ENCODE assay signal across 17 cellular contexts in genomic region chr9:135463140-135463539, GRCh38. TPM values are rescaled to one million over a fixed set of nuclear protein-coding genes. Genes with fewer than 3 reads are reported as not detected.
DNase-seq lines count a peak whose midpoint lies in the region; ATAC-seq and TF ChIP-seq lines count a peak whose summit lies in the region.
"Had no signal": no experiment of that assay in that cellular context is flagged by ENCODE, and none has a peak within 500 bp of the region (broad histone marks: within the 10 kb centered on the region; RNA-seq: fewer than 3 reads in every experiment).

No MANE protein-coding gene starts in this region.

- H3K14ac ChIP-seq in neuronal stem cell (ENCODE audit: low read length), result no peak overlapping the region

- H2BK5ac ChIP-seq in neuronal stem cell (ENCODE audit: low read length), result peak overlapping the region; percentile 39

- H3K4me3 ChIP-seq in MG63 (no peak overlapping the region), astrocyte of the spinal cord (ENCODE audit: low read depth, low read length) (no peak overlapping the region), neuronal stem cell (ENCODE audit: low read length in 2 of 2) (no peak overlapping the region), gastrocnemius medialis (no peak overlapping the region)
- H3K4me3 ChIP-seq: dorsolateral prefrontal cortex, sigmoid colon, testis had no signal

- in situ Hi-C loops in astrocyte of the spinal cord (cut with HindIII; ENCODE audit: low sequenced_read_pairs) (no loop called here), gastrocnemius medialis (cut with MboI; ENCODE audit: low sequenced_read_pairs in 4 of 4) (no loop called here)

- H3K27me3 ChIP-seq in MG63 (no peaks in the 10 kb centered on the region), neuronal stem cell (ENCODE audit: control insufficient read depth in 3 of 3, insufficient read depth in 3 of 3, low read depth in 1 of 3, low read length in 3 of 3) (no peaks in the 10 kb centered on the region), gastrocnemius medialis (peaks cover 0 to 15% (median 9%) of the 10 kb centered on the region in 3 donors)
- H3K27me3 ChIP-seq: dorsolateral prefrontal cortex, testis had no signal

- intact Hi-C loops in gastrocnemius medialis (cut with DNase I; ENCODE audit: low total_unique reads), result no loop called here

- H2BK15ac ChIP-seq in neuronal stem cell (ENCODE audit: low read length), result no peak overlapping the region

- H3K4ac ChIP-seq in neuronal stem cell (ENCODE audit: low read length), result no peak overlapping the region

- no CpG with 5 or more reads among the region's 3 CpGs for WGBS in neuronal stem cell (ENCODE audit: extremely low coverage in 2 of 2, insufficient read length in 2 of 2, insufficient replicate concordance in 1 of 2), 2 donors

- peaks cover 5% of the 10 kb centered on the region for H3K79me1 ChIP-seq in neuronal stem cell (ENCODE audit: low read depth, low read length)

- no peak for ATAC-seq in gastrocnemius medialis
- ATAC-seq: naive thymus-derived CD4-positive, alpha-beta T cell had no signal

- no peak overlapping the region for H4K91ac ChIP-seq in neuronal stem cell (ENCODE audit: low read depth, low read length, poor library complexity)

- no peaks in the 10 kb centered on the region for H3K4me1 ChIP-seq in neuronal stem cell (ENCODE audit: control insufficient read depth in 2 of 2, insufficient read depth in 1 of 2, low read depth in 1 of 2, low read length in 2 of 2)
- H3K4me1 ChIP-seq in gastrocnemius medialis, result no peaks in the 10 kb centered on the region
- H3K4me1 ChIP-seq: sigmoid colon, testis had no signal

- no peak overlapping the region for H2BK120ac ChIP-seq in neuronal stem cell (ENCODE audit: low read depth, low read length)

- no peak overlapping the region for H3K4me2 ChIP-seq in neuronal stem cell (ENCODE audit: insufficient read depth, low read length, poor library complexity, severe bottlenecking)

- peak overlapping the region; percentile 55 for H3K23ac ChIP-seq in neuronal stem cell (ENCODE audit: low read depth, low read length, poor library complexity)

- H4K8ac ChIP-seq in neuronal stem cell (ENCODE audit: low read depth, low read length), result no peak overlapping the region

- peak; percentile 78 for DNase-seq in GM03348 (ENCODE audit: low spot score)
- DNase-seq in MG63, result peak; percentile 56
- DNase-seq in astrocyte of the spinal cord (ENCODE audit: low read depth, low spot score), result peak; percentile 34
- DNase-seq in neuronal stem cell (ENCODE audit: low spot score), result no peak
- no peak for DNase-seq in OCI-M2 (lab: John Stamatoyannopoulos, UW; ENCODE audit: unreplicated experiment)
- no peak for DNase-seq in activated gamma-delta T cell (lab: John Stamatoyannopoulos, UW)
- DNase-seq in activated gamma-delta T cell treated with Interleukin-2 at 50 U/mL for 16 hours, result no peak
- no peak for DNase-seq in gastrocnemius medialis
- DNase-seq: activated CD8-positive, alpha-beta memory T cell treated with anti-CD3 and anti-CD28 coated beads, Interleukin-2, amount 50 U/mL, for 48 hours; amygdala; CD4-positive, alpha-beta memory T cell; dorsolateral prefrontal cortex; naive thymus-derived CD4-positive, alpha-beta T cell; NCI-H1417; NCI-H526; sigmoid colon; testis had no signal

- no peak for TF ChIP-seq CTCF in astrocyte of the spinal cord (IDR thresholded peaks at IDR 0.05; ENCODE audit: low read depth, low read length)
- TF ChIP-seq CTCF in gastrocnemius medialis (IDR thresholded peaks at IDR 0.05 in 4 of 5, conservative IDR thresholded peaks at IDR 0.05 in 1 of 5), result no peak

- H3K9ac ChIP-seq in neuronal stem cell (ENCODE audit: low read depth, low read length, poor library complexity), result no peak overlapping the region

- no peak overlapping the region for H2AK5ac ChIP-seq in neuronal stem cell (ENCODE audit: low read depth, low read length)

- no peaks in the 10 kb centered on the region for H3K36me3 ChIP-seq in MG63
- H3K36me3 ChIP-seq in neuronal stem cell (replicated peaks in 1 of 2; ENCODE audit: control insufficient read depth in 2 of 2, insufficient read depth in 2 of 2, low read length in 2 of 2), result no peaks in the 10 kb centered on the region
- H3K36me3 ChIP-seq in gastrocnemius medialis, result no peaks in the 10 kb centered on the region
- H3K36me3 ChIP-seq: sigmoid colon had no signal

- no peak overlapping the region for H2AFZ ChIP-seq in neuronal stem cell (ENCODE audit: low read length)

- TF ChIP-seq POLR2A in gastrocnemius medialis (IDR thresholded peaks at IDR 0.05), result no peak

- H3K9me3 ChIP-seq in MG63 (no peaks in the 10 kb centered on the region), neuronal stem cell (replicated peaks in 1 of 2; ENCODE audit: control insufficient read depth in 2 of 2, insufficient read depth in 1 of 2, low read depth in 1 of 2, low read length in 2 of 2) (no peaks in the 10 kb centered on the region), gastrocnemius medialis (no peaks in the 10 kb centered on the region)
- H3K9me3 ChIP-seq: sigmoid colon, testis had no signal

- H3K27ac ChIP-seq in neuronal stem cell (replicated peaks; ENCODE audit: low read length) (no peak overlapping the region), gastrocnemius medialis (no peak overlapping the region)
- H3K27ac ChIP-seq: dorsolateral prefrontal cortex, sigmoid colon, testis had no signal

- peak overlapping the region; percentile 27 for H3K18ac ChIP-seq in neuronal stem cell (ENCODE audit: low read length)

- H2BK12ac ChIP-seq in neuronal stem cell (ENCODE audit: low read length), result no peak overlapping the region

RNA-seq across cellular contexts. Expression of gene PPP1R26, which starts 16.4 kb away (rescaled TPM):
- total RNA-seq in MG63 (2014; rRNA removed; shearing (Covaris generic); ENCODE audit: low replicate concordance), result 19.8 and 20.3 TPM in 2 replicates
- 20.7 TPM for polyA plus RNA-seq in neuronal stem cell (2013, experiment 1 of 2)
- 20.4 TPM for polyA plus RNA-seq in neuronal stem cell (2013, experiment 2 of 2)
- 1 to 10 TPM; 2.6 to 7.1 (median 5.1) TPM for total RNA-seq in gastrocnemius medialis

RNA-seq across cellular contexts. Expression of gene MRPS2, which starts 37.3 kb away (rescaled TPM):
- 20.7 and 24.1 TPM in 2 replicates for total RNA-seq in MG63 (2014; rRNA removed; shearing (Covaris generic); ENCODE audit: low replicate concordance)
- polyA plus RNA-seq in neuronal stem cell (2013, experiment 1 of 2), result 88.3 TPM
- 78.9 TPM for polyA plus RNA-seq in neuronal stem cell (2013, experiment 2 of 2)
- total RNA-seq in gastrocnemius medialis, result 100 to 1,000 TPM in 1 of 4 donors, 10 to 100 TPM in 3; 48.8 to 108 (median 69.5) TPM

RNA-seq across cellular contexts. Expression of gene LCN1, which starts 58.1 kb away (rescaled TPM):
- not detected in 2 replicates for total RNA-seq in MG63 (2014; rRNA removed; shearing (Covaris generic); ENCODE audit: low replicate concordance)
- polyA plus RNA-seq in neuronal stem cell (2013, experiment 1 of 2), result not detected
- not detected for polyA plus RNA-seq in neuronal stem cell (2013, experiment 2 of 2)
- not detected for total RNA-seq in gastrocnemius medialis
- total RNA-seq: CD4-positive, alpha-beta memory T cell; naive thymus-derived CD4-positive, alpha-beta T cell; sigmoid colon; testis had no signal
- polyA plus RNA-seq: CD4-positive, alpha-beta memory T cell; naive thymus-derived CD4-positive, alpha-beta T cell had no signal

Comparison
In these comparisons a context has a peak if more than half of its experiments do, and no peak if none do; other contexts are left out.
1. DNase-seq: peak in GM03348 (single experiment), MG63 (single experiment) and astrocyte of the spinal cord (single experiment); none in neuronal stem cell (single experiment), OCI-M2 (single experiment), activated gamma-delta T cell (single experiment), activated gamma-delta T cell treated with Interleukin-2 at 50 U/mL for 16 hours (single experiment) and gastrocnemius medialis (0 of 2).